ENCODE assay signal across 20 cellular contexts in genomic region chr1:99456536-99456935, GRCh38.
A peak's percentile ranks its signal among the peaks of the same experiment; 100 is the strongest.
DNase-seq lines count a peak whose midpoint lies in the region; ATAC-seq and TF ChIP-seq lines count a peak whose summit lies in the region.
"Had no signal": no experiment of that assay in that cellular context is flagged by ENCODE, and none has a peak within 500 bp of the region (broad histone marks: within the 10 kb centered on the region; RNA-seq: fewer than 3 reads in every experiment).

No MANE protein-coding gene starts in this region.

- no peak overlapping the region for H3K4me3 Mint-ChIP-seq in naive thymus-derived CD8-positive, alpha-beta T cell
- H3K4me3 Mint-ChIP-seq: activated CD8-positive, alpha-beta T cell treated with anti-CD3 and anti-CD28 coated beads, Interleukin-2, amount 10 ng/mL, durations not matched to agents 7 days and 5 days; dendritic cell treated with granulocyte-macrophage colony-stimulating factor and Interleukin-4, amounts not matched to agents 40 ng/mL and 50 ng/mL, for 4 days had no signal

- TF ChIP-seq POLR2A in upper lobe of left lung (IDR thresholded peaks at IDR 0.05) (no peak), Peyer's patch (IDR thresholded peaks at IDR 0.05) (no peak)

- peak overlapping the region; percentile 85 for H3K27ac ChIP-seq in ACC112 (ENCODE audit: low read depth, low read length)
- no peak overlapping the region for H3K27ac ChIP-seq in upper lobe of left lung
- H3K27ac ChIP-seq in Peyer's patch = no peak overlapping the region
- H3K27ac ChIP-seq: esophagus squamous epithelium, HL-60, KMS-11, parathyroid adenoma, upper lobe of right lung had no signal

- no peaks in the 10 kb centered on the region for H3K9me3 ChIP-seq in upper lobe of left lung
- H3K9me3 ChIP-seq in Peyer's patch = no peaks in the 10 kb centered on the region
- H3K9me3 ChIP-seq: esophagus squamous epithelium, upper lobe of right lung had no signal

- H3K79me2 ChIP-seq in ACC112 (ENCODE audit: control insufficient read depth, insufficient read depth, low read length, unreplicated experiment) = no peaks in the 10 kb centered on the region
- H3K79me2 ChIP-seq: parathyroid adenoma had no signal

- TF ChIP-seq CTCF in upper lobe of left lung (IDR thresholded peaks at IDR 0.05) (no peak), Peyer's patch (IDR thresholded peaks at IDR 0.05) (no peak)

- H3K36me3 ChIP-seq in ACC112 (ENCODE audit: insufficient read depth, low read length) = no peaks in the 10 kb centered on the region
- no peaks in the 10 kb centered on the region for H3K36me3 ChIP-seq in upper lobe of left lung
- H3K36me3 ChIP-seq in Peyer's patch = no peaks in the 10 kb centered on the region
- H3K36me3 ChIP-seq: esophagus squamous epithelium, upper lobe of right lung had no signal

- H3K4me3 ChIP-seq in ACC112 (ENCODE audit: low read depth, low read length) (no peak overlapping the region), upper lobe of left lung (no peak overlapping the region), Peyer's patch (no peak overlapping the region)
- H3K4me3 ChIP-seq: esophagus squamous epithelium, upper lobe of right lung had no signal

- DNase-seq in HT1080 (ENCODE audit: low read depth) = peak; percentile 29
- peak; percentile 46 for DNase-seq in amniotic epithelial cell (ENCODE audit: low read depth)
- DNase-seq in hepatic stellate cell (ENCODE audit: low spot score) = peak; percentile 19
- no peak for DNase-seq in upper lobe of left lung
- no peak for DNase-seq in Peyer's patch
- no peak for DNase-seq in naive thymus-derived CD8-positive, alpha-beta T cell
- DNase-seq: activated CD8-positive, alpha-beta T cell treated with anti-CD3 and anti-CD28 coated beads, Interleukin-2, amount 10 ng/mL, durations not matched to agents 7 days and 5 days; amniotic stem cell; esophagus squamous epithelium; NCI-H1436; NCI-H2227 treated with DMSO at 0.1 percent for 48 hours; stimulated activated naive CD8-positive, alpha-beta T cell treated with anti-CD3 and anti-CD28 coated beads, Interleukin-15, Interleukin-2, amounts not matched to agents 100 U/mL and 50 U/mL, for 24 hours; upper lobe of right lung had no signal

- WGBS in upper lobe of left lung, 2 donors = 81 to 83% methylated on average over 5 of the region's 5 CpGs

- POLR2A ChIA-PET in naive thymus-derived CD8-positive, alpha-beta T cell (lab: Charles Lee) = no interaction called here

- H3K27me3 ChIP-seq in ACC112 (ENCODE audit: insufficient read depth, low read length) = no peaks in the 10 kb centered on the region
- H3K27me3 ChIP-seq in upper lobe of left lung = no peaks in the 10 kb centered on the region
- H3K27me3 ChIP-seq in Peyer's patch = no peaks in the 10 kb centered on the region
- H3K27me3 ChIP-seq: esophagus squamous epithelium, upper lobe of right lung had no signal

- H2AFZ ChIP-seq in ACC112 (ENCODE audit: low read length, unreplicated experiment) = no peak overlapping the region
- H2AFZ ChIP-seq: parathyroid adenoma had no signal

- TF ChIP-seq EP300 in upper lobe of left lung (IDR thresholded peaks at IDR 0.05) = no peak

- H3K27ac Mint-ChIP-seq in naive thymus-derived CD8-positive, alpha-beta T cell = peak overlapping the region in 1 of 10 donors; percentile 60
- H3K27ac Mint-ChIP-seq: activated CD8-positive, alpha-beta T cell treated with anti-CD3 and anti-CD28 coated beads, Interleukin-2, amount 10 ng/mL, durations not matched to agents 7 days and 5 days; dendritic cell treated with granulocyte-macrophage colony-stimulating factor and Interleukin-4, amounts not matched to agents 40 ng/mL and 50 ng/mL, for 4 days had no signal

- peaks cover 2 to 12% (median 5%) of the 10 kb centered on the region in 5 donors for H3K27me3 Mint-ChIP-seq in naive thymus-derived CD8-positive, alpha-beta T cell
- H3K27me3 Mint-ChIP-seq: dendritic cell treated with granulocyte-macrophage colony-stimulating factor and Interleukin-4, amounts not matched to agents 40 ng/mL and 50 ng/mL, for 4 days had no signal

- ATAC-seq in upper lobe of left lung (ENCODE audit: low FRiP score in 2 of 2) (no peak), HG02938 (IDR thresholded peaks at IDR 0.05; ENCODE audit: unreplicated experiment) (no peak)
- ATAC-seq in naive thymus-derived CD8-positive, alpha-beta T cell = no peak
- ATAC-seq: activated CD8-positive, alpha-beta T cell treated with anti-CD3 and anti-CD28 coated beads, Interleukin-2, amount 10 ng/mL, durations not matched to agents 7 days and 5 days; left lobe of liver; stimulated activated naive CD8-positive, alpha-beta T cell treated with anti-CD3 and anti-CD28 coated beads, Interleukin-15, Interleukin-2, amounts not matched to agents 100 U/mL and 50 U/mL, for 24 hours; upper lobe of right lung had no signal

- H3K4me1 Mint-ChIP-seq in naive thymus-derived CD8-positive, alpha-beta T cell = no peaks in the 10 kb centered on the region

- no peaks in the 10 kb centered on the region for H3K9me3 Mint-ChIP-seq in naive thymus-derived CD8-positive, alpha-beta T cell
- H3K9me3 Mint-ChIP-seq: dendritic cell treated with granulocyte-macrophage colony-stimulating factor and Interleukin-4, amounts not matched to agents 40 ng/mL and 50 ng/mL, for 4 days had no signal

- H3K4me1 ChIP-seq in ACC112 (ENCODE audit: control insufficient read depth, insufficient read depth, low read length, unreplicated experiment) = peaks cover 18% of the 10 kb centered on the region
- no peaks in the 10 kb centered on the region for H3K4me1 ChIP-seq in upper lobe of left lung
- no peaks in the 10 kb centered on the region for H3K4me1 ChIP-seq in Peyer's patch
- H3K4me1 ChIP-seq: esophagus squamous epithelium, parathyroid adenoma, upper lobe of right lung had no signal

- no peaks in the 10 kb centered on the region for H3K36me3 Mint-ChIP-seq in naive thymus-derived CD8-positive, alpha-beta T cell

Comparison
In these comparisons a context has a peak if more than half of its experiments do, and no peak if none do; other contexts are left out.
1. DNase-seq: peak in HT1080 (single experiment), amniotic epithelial cell (single experiment) and hepatic stellate cell (single experiment); none in upper lobe of left lung (0 of 2), Peyer's patch (0 of 3) and naive thymus-derived CD8-positive, alpha-beta T cell (0 of 10).